ENCODE assay signal across 32 cellular contexts in the genomic region with DNA sequence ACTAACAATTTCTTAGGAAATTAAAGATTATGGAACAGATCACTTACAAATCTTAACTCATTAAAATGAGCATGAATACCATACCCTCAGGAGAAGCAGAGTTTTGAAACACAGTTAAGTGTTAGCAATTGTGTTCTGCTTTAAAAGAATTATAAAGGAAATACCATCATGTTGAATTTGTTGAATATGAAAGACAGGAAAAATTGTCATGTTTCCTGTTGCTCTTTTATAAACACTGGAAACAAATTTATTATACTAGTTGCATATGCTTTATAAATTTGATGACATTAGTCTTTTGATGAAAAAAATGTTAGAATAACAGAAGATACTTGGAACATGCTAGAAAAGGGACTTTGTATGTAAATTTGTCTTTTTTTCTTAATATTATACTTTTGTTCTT. TPM values are rescaled to one million over a fixed set of nuclear protein-coding genes. Genes with fewer than 3 reads are reported as not detected.
DNase-seq lines count a peak whose midpoint lies in the region; ATAC-seq, FAIRE-seq and TF ChIP-seq lines count a peak whose summit lies in the region.
"Had no signal": no experiment of that assay in that cellular context is flagged by ENCODE, and none has a peak within 500 bp of the region (broad histone marks: within the 10 kb centered on the region; RNA-seq: fewer than 3 reads in every experiment).

No MANE protein-coding gene starts in this region.

- H3K4me1 ChIP-seq in A549 (peaks cover 62% of the 10 kb centered on the region), ACC112 (ENCODE audit: control insufficient read depth, insufficient read depth, low read length, unreplicated experiment) (peaks cover 54% of the 10 kb centered on the region)
- H3K4me1 ChIP-seq: colonic mucosa had no signal

- TF ChIP-seq RAD21 in A549 (conservative IDR thresholded peaks at IDR 0.05 in 1 of 2, IDR thresholded peaks at IDR 0.05 in 1 of 2) = no peak

- DNase-seq in A549 (ENCODE audit: low read depth in 1 of 2, low spot score in 1 of 2) = no peak
- peak; percentile 79 for DNase-seq in dermis blood vessel endothelial cell
- no peak for DNase-seq in mesothelial cell of epicardium (ENCODE audit: low spot score in 2 of 2, unreplicated experiment in 2 of 2)
- no peak for DNase-seq in NCI-H2227 treated with DMSO at 0.1 percent for 48 hours (lab: John Stamatoyannopoulos, UW)
- no peak for DNase-seq in T1000 (lab: John Stamatoyannopoulos, UW)
- no peak for DNase-seq in mucosa of gallbladder (ENCODE audit: low spot score)
- DNase-seq: activated CD4-positive, alpha-beta T cell treated with anti-CD3 and anti-CD28 coated beads for 36 hours; activated effector memory CD4-positive, alpha-beta T cell treated with Interleukin-2 at 50 U/mL for 16 hours; anterior cingulate cortex; C1 segment of cervical spinal cord; Caco-2; colonic mucosa; DMS53; effector memory CD8-positive, alpha-beta T cell; foreskin fibroblast; MM.1S; NCI-H1105 treated with DMSO at 0.1 percent for 48 hours; NCI-H187 treated with DMSO at 0.1 percent for 48 hours; NCI-H2171; NCI-H510A; Right ventricle myocardium superior; stimulated activated CD4-positive, alpha-beta T cell treated with anti-CD3 and anti-CD28 coated beads, Interleukin-4, amount 100 ng/mL, for 24 hours; upper lobe of left lung had no signal

- no peak overlapping the region for H3K4me3 Mint-ChIP-seq in mesothelial cell of epicardium
- H3K4me3 Mint-ChIP-seq: activated CD4-positive, alpha-beta T cell treated with anti-CD3 and anti-CD28 coated beads for 36 hours; effector memory CD8-positive, alpha-beta T cell; neural crest cell had no signal

- peaks cover 21% of the 10 kb centered on the region for H3K4me1 Mint-ChIP-seq in mesothelial cell of epicardium
- H3K4me1 Mint-ChIP-seq: neural crest cell had no signal

- no peaks in the 10 kb centered on the region for H3K9me3 ChIP-seq in A549
- H3K9me3 ChIP-seq: Caco-2, colonic mucosa, upper lobe of left lung had no signal

- no peak for TF ChIP-seq EP300 in A549 (IDR thresholded peaks at IDR 0.05)

- peak; percentile 68 for FAIRE-seq in A549 (lab: Jason Lieb, UNC)
- FAIRE-seq: GM12891, H54 had no signal

- H3K27ac ChIP-seq in A549 = peak overlapping the region; percentile 71 to 94
- peak overlapping the region; percentile 77 for H3K27ac ChIP-seq in ACC112 (ENCODE audit: low read depth, low read length)
- H3K27ac ChIP-seq: KMS-11, VCaP had no signal

- H3K4me2 ChIP-seq in A549 = no peak overlapping the region
- H3K4me2 ChIP-seq: KMS-11 had no signal

- peak overlapping the region; percentile 43 for H3K27ac Mint-ChIP-seq in mesothelial cell of epicardium
- H3K27ac Mint-ChIP-seq: activated CD4-positive, alpha-beta T cell treated with anti-CD3 and anti-CD28 coated beads for 36 hours; effector memory CD8-positive, alpha-beta T cell had no signal

- peaks cover 11% of the 10 kb centered on the region for H3K36me3 ChIP-seq in ACC112 (ENCODE audit: insufficient read depth, low read length)
- H3K36me3 ChIP-seq: colonic mucosa had no signal

- no peak for ATAC-seq in A549
- no peak for ATAC-seq in HG03039 (IDR thresholded peaks at IDR 0.05; ENCODE audit: unreplicated experiment)
- ATAC-seq: activated CD4-positive, alpha-beta T cell treated with anti-CD3 and anti-CD28 coated beads for 36 hours; activated naive CD4-positive, alpha-beta T cell treated with anti-CD3 and anti-CD28 coated beads, Interleukin-2, amount 50 U/mL, for 72 hours; effector memory CD8-positive, alpha-beta T cell; sciatic nerve had no signal

- TF ChIP-seq POLR2A in A549 (IDR thresholded peaks at IDR 0.05; ENCODE audit: low read length) = no peak

- no peaks in the 10 kb centered on the region for H3K27me3 Mint-ChIP-seq in mesothelial cell of epicardium (ENCODE audit: low read depth)
- H3K27me3 Mint-ChIP-seq: activated CD4-positive, alpha-beta T cell treated with anti-CD3 and anti-CD28 coated beads for 36 hours; effector memory CD8-positive, alpha-beta T cell had no signal

- peaks cover 11% of the 10 kb centered on the region for H3K36me3 Mint-ChIP-seq in mesothelial cell of epicardium

- no peaks in the 10 kb centered on the region for H3K9me3 Mint-ChIP-seq in mesothelial cell of epicardium
- H3K9me3 Mint-ChIP-seq: activated naive CD4-positive, alpha-beta T cell treated with anti-CD3 and anti-CD28 coated beads, Interleukin-2, amount 50 U/mL, for 72 hours; effector memory CD8-positive, alpha-beta T cell; neural crest cell had no signal

- CTCF ChIA-PET in A549 (lab: Yijun Ruan, JAX) = no interaction called here

- no peaks in the 10 kb centered on the region for H3K27me3 ChIP-seq in ACC112 (ENCODE audit: insufficient read depth, low read length)
- H3K27me3 ChIP-seq: colonic mucosa, upper lobe of left lung had no signal

- peaks cover 13% of the 10 kb centered on the region for H3K79me2 ChIP-seq in ACC112 (ENCODE audit: control insufficient read depth, insufficient read depth, low read length, unreplicated experiment)

- H3K4me3 ChIP-seq in A549 = no peak overlapping the region
- no peak overlapping the region for H3K4me3 ChIP-seq in ACC112 (ENCODE audit: low read depth, low read length)
- H3K4me3 ChIP-seq: colonic mucosa, upper lobe of left lung had no signal

- POLR2A ChIA-PET in A549 (lab: Yijun Ruan, JAX) = no interaction called here

- TF ChIP-seq CTCF in A549 (IDR thresholded peaks at IDR 0.05) (no peak), mesothelial cell of epicardium (IDR thresholded peaks at IDR 0.05; ENCODE audit: unreplicated experiment) (no peak)

- no peak overlapping the region for H2AFZ ChIP-seq in ACC112 (ENCODE audit: low read length, unreplicated experiment)

TF ChIP-seq in A549, 52 proteins besides CTCF, POLR2A, EP300 and RAD21:
- TF ChIP-seq NPAS2 (CRISPR knock-in tag; IDR thresholded peaks at IDR 0.05; ENCODE audit: borderline replicate concordance) (no peak), HOXB13 (CRISPR knock-in tag; IDR thresholded peaks at IDR 0.05; ENCODE audit: low read depth) (no peak), ZSCAN20 (CRISPR knock-in tag; IDR thresholded peaks at IDR 0.05) (no peak), EHMT2 (IDR thresholded peaks at IDR 0.05; ENCODE audit: low read depth) (no peak), CEBPB (IDR thresholded peaks at IDR 0.05) (no peak), KDM1A (IDR thresholded peaks at IDR 0.05; ENCODE audit: low read depth) (no peak), SREBF2 (IDR thresholded peaks at IDR 0.05) (no peak), ESRRA (IDR thresholded peaks at IDR 0.05; ENCODE audit: borderline replicate concordance, low read length) (no peak), CBX2 (IDR thresholded peaks at IDR 0.05; ENCODE audit: borderline replicate concordance, low read depth) (no peak), RNF2 (IDR thresholded peaks at IDR 0.05; ENCODE audit: borderline replicate concordance, low read depth) (no peak), FOSB (CRISPR knock-in tag; IDR thresholded peaks at IDR 0.05) (no peak), FOXS1 (CRISPR knock-in tag; IDR thresholded peaks at IDR 0.05) (no peak), TFCP2L1 (CRISPR knock-in tag; IDR thresholded peaks at IDR 0.05) (no peak), RFX5 (IDR thresholded peaks at IDR 0.05) (no peak)
- TF ChIP-seq, protein P1, sequence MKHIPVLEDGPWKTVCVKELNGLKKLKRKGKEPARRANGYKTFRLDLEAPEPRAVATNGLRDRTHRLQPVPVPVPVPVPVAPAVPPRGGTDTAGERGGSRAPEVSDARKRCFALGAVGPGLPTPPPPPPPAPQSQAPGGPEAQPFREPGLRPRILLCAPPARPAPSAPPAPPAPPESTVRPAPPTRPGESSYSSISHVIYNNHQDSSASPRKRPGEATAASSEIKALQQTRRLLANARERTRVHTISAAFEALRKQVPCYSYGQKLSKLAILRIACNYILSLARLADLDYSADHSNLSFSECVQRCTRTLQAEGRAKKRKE (CRISPR knock-in tag; IDR thresholded peaks at IDR 0.05; ENCODE audit: low read depth) = no peak
- TF ChIP-seq, protein P2, sequence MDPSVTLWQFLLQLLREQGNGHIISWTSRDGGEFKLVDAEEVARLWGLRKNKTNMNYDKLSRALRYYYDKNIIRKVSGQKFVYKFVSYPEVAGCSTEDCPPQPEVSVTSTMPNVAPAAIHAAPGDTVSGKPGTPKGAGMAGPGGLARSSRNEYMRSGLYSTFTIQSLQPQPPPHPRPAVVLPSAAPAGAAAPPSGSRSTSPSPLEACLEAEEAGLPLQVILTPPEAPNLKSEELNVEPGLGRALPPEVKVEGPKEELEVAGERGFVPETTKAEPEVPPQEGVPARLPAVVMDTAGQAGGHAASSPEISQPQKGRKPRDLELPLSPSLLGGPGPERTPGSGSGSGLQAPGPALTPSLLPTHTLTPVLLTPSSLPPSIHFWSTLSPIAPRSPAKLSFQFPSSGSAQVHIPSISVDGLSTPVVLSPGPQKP (IDR thresholded peaks at IDR 0.05; ENCODE audit: low read depth, low read length) = no peak

RNA-seq across cellular contexts. Expression of a gene that starts 59.7 kb away (rescaled TPM):
- polyA plus RNA-seq in A549 (2011; rRNA removed) (638 and 726 TPM in 2 replicates), A549 (2017; fragmentation: RNase III; extraction: RNeasy Plus Mini Kit Qiagen cat#74134 plus additional on column Dnase treatment) (354 to 422 TPM (median 395 TPM) in 3 replicates)
- 95.8 and 122 TPM in 2 replicates for polyA plus RNA-seq in A549 (2012; cell fraction: cytosol; rRNA removed)
- polyA plus RNA-seq in A549 (2012; cell fraction: nucleus; rRNA removed) = 106 and 218 TPM in 2 replicates
- polyA minus RNA-seq in A549 (2011; rRNA and poly(A)+ RNA removed) = 969 and 1,130 TPM in 2 replicates
- total RNA-seq in dermis blood vessel endothelial cell (141 and 209 TPM in 2 replicates), mesothelial cell of epicardium (207 to 208 TPM (median 208 TPM) in 3 replicates), mucosa of gallbladder (167 TPM)

RNA-seq across cellular contexts. Expression of a gene that starts 59.9 kb away (rescaled TPM):
- 169 and 171 TPM in 2 replicates for polyA plus RNA-seq in A549 (2011; rRNA removed)
- 94.6 and 108 TPM in 2 replicates for polyA plus RNA-seq in A549 (2012; cell fraction: cytosol; rRNA removed)
- polyA plus RNA-seq in A549 (2012; cell fraction: nucleus; rRNA removed) = 35.6 and 63.6 TPM in 2 replicates
- 109 to 114 TPM (median 111 TPM) in 3 replicates for polyA plus RNA-seq in A549 (2017; fragmentation: RNase III; extraction: RNeasy Plus Mini Kit Qiagen cat#74134 plus additional on column Dnase treatment)
- 53.6 and 71.5 TPM in 2 replicates for polyA minus RNA-seq in A549 (2011; rRNA and poly(A)+ RNA removed)
- 28.2 and 36.6 TPM in 2 replicates for total RNA-seq in dermis blood vessel endothelial cell
- 22.5 to 24.7 TPM (median 24.4 TPM) in 3 replicates for total RNA-seq in mesothelial cell of epicardium
- 17.2 TPM for total RNA-seq in mucosa of gallbladder
